11 cellular contexts compared by ENCODE assay signal in the genomic region with DNA sequence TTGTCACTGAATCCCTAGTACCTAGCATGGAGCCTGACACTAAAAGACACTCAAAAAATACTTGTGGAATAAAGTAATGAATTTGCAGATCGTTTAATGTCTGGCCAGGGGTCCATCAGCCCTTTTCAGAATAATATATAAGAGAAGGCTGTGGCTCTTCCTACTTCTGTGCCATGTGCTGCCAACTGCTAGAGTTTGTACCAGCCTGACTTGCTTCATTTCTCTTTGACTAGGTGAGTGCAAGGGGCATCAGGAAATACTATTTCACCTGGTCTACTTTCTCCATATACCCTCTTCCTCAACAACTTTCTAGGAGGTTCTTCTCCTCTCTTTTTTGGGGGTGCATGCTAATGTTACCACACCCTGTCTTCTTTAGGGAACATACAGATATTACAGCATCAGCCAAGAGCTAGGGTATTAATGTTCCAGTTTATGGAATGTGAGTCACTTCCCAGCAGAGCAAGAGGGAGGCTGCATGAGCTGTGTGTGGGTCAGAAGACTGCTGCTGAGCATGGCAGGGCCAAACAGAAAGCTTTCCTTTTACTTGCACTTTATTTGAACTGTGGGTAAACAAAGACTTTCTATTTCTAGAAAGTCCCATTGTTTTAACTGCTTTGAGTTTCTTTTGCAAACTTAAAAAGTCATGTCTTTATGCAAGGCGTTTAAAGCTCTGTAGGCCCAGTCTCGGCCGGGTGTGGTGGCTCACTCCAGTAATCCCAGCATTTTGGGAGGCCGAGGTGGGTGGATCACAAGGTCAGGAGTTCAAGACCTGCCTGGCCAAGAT.
DNase-seq lines count a peak whose midpoint lies in the region; ATAC-seq, FAIRE-seq and TF ChIP-seq lines count a peak whose summit lies in the region.
"Had no signal": no experiment of that assay in that cellular context is flagged by ENCODE, and none has a peak within 500 bp of the region (broad histone marks: within the 10 kb centered on the region; RNA-seq: fewer than 3 reads in every experiment).

No MANE protein-coding gene starts in this region.

- peaks cover 66% of the 10 kb centered on the region for H3K4me1 Mint-ChIP-seq in HFFc6 (ENCODE audit: low read depth)

- H4K20me1 ChIP-seq in hepatocyte (ENCODE audit: insufficient read depth, poor library complexity, severe bottlenecking), result no peaks in the 10 kb centered on the region

- H3K27ac Mint-ChIP-seq in HFFc6, result peak overlapping the region; percentile 63

- WGBS in hepatocyte (ENCODE audit: low lambda C conversion rate, missing lambda C conversion rate), result 65% methylated on average over 5 of the region's 5 CpGs

- ATAC-seq in GM21367 (IDR thresholded peaks at IDR 0.05; ENCODE audit: unreplicated experiment), result no peak
- no peak for ATAC-seq in GM21737 (IDR thresholded peaks at IDR 0.05; ENCODE audit: unreplicated experiment)

- no peak overlapping the region for H3K4me3 ChIP-seq in bronchial epithelial cell (ENCODE audit: low read depth, low read length)
- H3K4me3 ChIP-seq in hepatocyte, result no peak overlapping the region
- no peak overlapping the region for H3K4me3 ChIP-seq in stomach smooth muscle (ENCODE audit: low read length in 2 of 2)

- H3K4me1 ChIP-seq in hepatocyte (ENCODE audit: insufficient read depth) (no peaks in the 10 kb centered on the region), stomach smooth muscle (ENCODE audit: control insufficient read depth, insufficient read depth, low read length) (peaks cover 4% of the 10 kb centered on the region)

- H3K27ac ChIP-seq in hepatocyte, result no peak overlapping the region
- peak overlapping the region; percentile 2 for H3K27ac ChIP-seq in stomach smooth muscle (ENCODE audit: low read length)
- H3K27ac ChIP-seq: neutrophil had no signal

- peaks cover 7% of the 10 kb centered on the region; the same call in 1 of the 2 replicates for H3K9me3 Mint-ChIP-seq in HFFc6

- H3K36me3 ChIP-seq in bronchial epithelial cell (ENCODE audit: control insufficient read depth, insufficient read depth, low read length) (no peaks in the 10 kb centered on the region), hepatocyte (replicated peaks; ENCODE audit: insufficient read depth, low read depth) (no peaks in the 10 kb centered on the region), stomach smooth muscle (ENCODE audit: control insufficient read depth in 2 of 2, insufficient read depth in 2 of 2, low read length in 2 of 2) (no peaks in the 10 kb centered on the region)
- H3K36me3 ChIP-seq: neutrophil had no signal

- no peaks in the 10 kb centered on the region for H3K9me3 ChIP-seq in hepatocyte (ENCODE audit: low read depth)
- no peaks in the 10 kb centered on the region for H3K9me3 ChIP-seq in stomach smooth muscle (ENCODE audit: control insufficient read depth in 2 of 2, low read length in 2 of 2)
- H3K9me3 ChIP-seq: neutrophil had no signal

- no peak for FAIRE-seq in bronchial epithelial cell (lab: Jason Lieb, UNC)

- H3K27me3 Mint-ChIP-seq in HFFc6 (ENCODE audit: insufficient read depth), result no peaks in the 10 kb centered on the region

- no peak overlapping the region for H3K4me2 ChIP-seq in hepatocyte

- no peak overlapping the region for H2AFZ ChIP-seq in hepatocyte

- no peak for TF ChIP-seq CTCF in HFFc6 (IDR thresholded peaks at IDR 0.05)
- TF ChIP-seq CTCF in bronchial epithelial cell (IDR thresholded peaks at IDR 0.05; ENCODE audit: insufficient read depth, low read length, severe bottlenecking), result no peak
- no peak for TF ChIP-seq CTCF in hepatocyte (IDR thresholded peaks at IDR 0.05; ENCODE audit: poor library complexity)

- H3K9me2 ChIP-seq in hepatocyte (replicated peaks; ENCODE audit: insufficient read depth), result no peaks in the 10 kb centered on the region

- DNase-seq in HFFc6 (peak; percentile 80), bronchial epithelial cell (ENCODE audit: low read depth) (peak; percentile 70), hepatocyte (ENCODE audit: low spot score) (peak; percentile 46), islet precursor cell (no peak), NCI-H1105 treated with DMSO at 0.1 percent for 48 hours (lab: John Stamatoyannopoulos, UW) (no peak)
- DNase-seq: activated T-cell treated with anti-CD3 and anti-CD28 coated beads, Interleukin-2, amount 50 U/mL, for 1 hour; NCI-H1930 had no signal

- H3K9ac ChIP-seq in stomach smooth muscle (ENCODE audit: low read length in 2 of 2), result no peak overlapping the region

- H3K27me3 ChIP-seq in bronchial epithelial cell (ENCODE audit: control insufficient read depth, insufficient read depth, low read length), result no peaks in the 10 kb centered on the region
- H3K27me3 ChIP-seq in hepatocyte, result no peaks in the 10 kb centered on the region
- H3K27me3 ChIP-seq in stomach smooth muscle (ENCODE audit: control insufficient read depth in 1 of 2, insufficient read depth in 2 of 2, low read length in 2 of 2), result no peaks in the 10 kb centered on the region
- H3K27me3 ChIP-seq: neutrophil had no signal

- H3K36me3 Mint-ChIP-seq in HFFc6 (ENCODE audit: low read depth), result peaks cover 26% of the 10 kb centered on the region

- H3K79me2 ChIP-seq in hepatocyte, result no peaks in the 10 kb centered on the region

- peak overlapping the region; percentile 14; the same call in 1 of the 2 replicates for H3K4me3 Mint-ChIP-seq in HFFc6

Comparison
In these comparisons a context has a peak if more than half of its experiments do, and no peak if none do; other contexts are left out.
1. DNase-seq: peak in HFFc6 (single experiment), bronchial epithelial cell (single experiment) and hepatocyte (single experiment); none in islet precursor cell (single experiment) and NCI-H1105 treated with DMSO at 0.1 percent for 48 hours (single experiment).